In genomic region chr1:241375906-241376305, GRCh38 we compare ENCODE assay signal across 24 cellular contexts. TPM values are rescaled to one million over a fixed set of nuclear protein-coding genes. Genes with fewer than 3 reads are reported as not detected.
"Had no signal": no experiment of that assay in that cellular context is flagged by ENCODE, and none has a peak within 500 bp of the region (broad histone marks: within the 10 kb centered on the region; RNA-seq: fewer than 3 reads in every experiment).

No MANE protein-coding gene starts in this region.

- H3K27ac ChIP-seq: adrenal gland, SK-N-MC, WERI-Rb-1 had no signal

- H3K36me3 ChIP-seq: adrenal gland, WERI-Rb-1 had no signal

- H3K27me3 ChIP-seq: adrenal gland had no signal

- H3K4me1 ChIP-seq: adrenal gland had no signal

- H3K4me3 ChIP-seq: adrenal gland, SK-N-MC had no signal

- DNase-seq: activated CD4-positive, alpha-beta memory T cell treated with anti-CD3 and anti-CD28 coated beads, Interleukin-2, amount 10 ng/mL, durations not matched to agents 7 days and 5 days; activated CD4-positive, alpha-beta T cell treated with anti-CD3 and anti-CD28 coated beads for 36 hours; activated CD4-positive, alpha-beta T cell treated with anti-CD3 and anti-CD28 coated beads, Interleukin-2, amount 50 U/mL, for 1 hour; activated CD8-positive, alpha-beta memory T cell treated with anti-CD3 and anti-CD28 coated beads, Interleukin-2, amount 50 U/mL, for 48 hours; activated naive CD4-positive, alpha-beta T cell treated with anti-CD3 and anti-CD28 coated beads, Interleukin-2, amount 50 U/mL, for 16 hours; activated naive CD8-positive, alpha-beta T cell treated with anti-CD3 and anti-CD28 coated beads, Interleukin-2, amount 10 ng/mL, durations not matched to agents 7 days and 5 days; activated T-cell treated with anti-CD3 and anti-CD28 coated beads, Interleukin-2, amount 50 U/mL, for 1 hour; adrenal gland; anterior cingulate cortex; central memory CD4-positive, alpha-beta T cell; NCI-H1048; NCI-H1930; NCI-H345; NCI-H510A; NCI-H526 treated with DMSO at 0.1 percent for 48 hours; RPMI8226; T-cell; T-helper 2 cell; T1000; WERI-Rb-1 had no signal

- H3K9me3 ChIP-seq: adrenal gland had no signal

- ATAC-seq: activated CD4-positive, alpha-beta T cell treated with anti-CD3 and anti-CD28 coated beads for 36 hours; Panc1; Right ventricle myocardium inferior; T-cell had no signal

RNA-seq across cellular contexts. Expression of gene RGS7, which starts 18.9 kb away (rescaled TPM):
- total RNA-seq: activated CD4-positive, alpha-beta memory T cell treated with anti-CD3 and anti-CD28 coated beads, Interleukin-2, amount 10 ng/mL, durations not matched to agents 7 days and 5 days; activated CD4-positive, alpha-beta T cell treated with anti-CD3 and anti-CD28 coated beads for 36 hours; activated naive CD8-positive, alpha-beta T cell treated with anti-CD3 and anti-CD28 coated beads, Interleukin-2, amount 10 ng/mL, durations not matched to agents 7 days and 5 days; OCI-LY7; Right ventricle myocardium inferior; T-cell had no signal
